Comparison of ENCODE assay signal across 1 cellular context in the genomic region with DNA sequence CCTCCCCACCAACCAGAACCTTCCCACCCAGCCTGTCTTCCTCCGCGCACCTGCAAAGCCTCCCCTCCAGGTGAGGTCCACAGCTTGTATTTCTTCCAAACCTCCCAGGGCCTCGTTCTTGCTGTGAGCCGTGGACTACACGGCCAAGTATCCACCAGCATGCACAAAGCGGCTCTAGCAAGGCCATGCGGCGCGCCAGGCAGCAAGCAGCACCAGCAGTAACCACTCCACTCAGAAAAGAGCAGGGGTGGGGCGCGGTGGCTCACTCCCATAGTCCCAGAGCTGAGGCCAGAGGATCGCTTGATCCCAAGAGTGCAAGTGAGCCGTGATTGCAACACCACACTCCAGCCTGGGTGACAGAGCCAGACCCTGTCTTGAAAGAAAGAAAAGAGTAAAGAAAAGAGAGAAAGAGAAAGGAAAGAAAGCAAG.
A peak's percentile ranks its signal among the peaks of the same experiment; 100 is the strongest.
TF ChIP-seq lines count a peak whose summit lies in the region.

No MANE protein-coding gene starts in this region.

TF ChIP-seq in IMR-90, 13 proteins besides CTCF, POLR2A, EP300 and RAD21:
- TF ChIP-seq, protein P1, sequence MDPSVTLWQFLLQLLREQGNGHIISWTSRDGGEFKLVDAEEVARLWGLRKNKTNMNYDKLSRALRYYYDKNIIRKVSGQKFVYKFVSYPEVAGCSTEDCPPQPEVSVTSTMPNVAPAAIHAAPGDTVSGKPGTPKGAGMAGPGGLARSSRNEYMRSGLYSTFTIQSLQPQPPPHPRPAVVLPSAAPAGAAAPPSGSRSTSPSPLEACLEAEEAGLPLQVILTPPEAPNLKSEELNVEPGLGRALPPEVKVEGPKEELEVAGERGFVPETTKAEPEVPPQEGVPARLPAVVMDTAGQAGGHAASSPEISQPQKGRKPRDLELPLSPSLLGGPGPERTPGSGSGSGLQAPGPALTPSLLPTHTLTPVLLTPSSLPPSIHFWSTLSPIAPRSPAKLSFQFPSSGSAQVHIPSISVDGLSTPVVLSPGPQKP (IDR thresholded peaks at IDR 0.05; ENCODE audit: borderline replicate concordance, low read depth, low read length): no peak
- peak; percentile 88 for TF ChIP-seq CEBPB (IDR thresholded peaks at IDR 0.05; ENCODE audit: low read depth, low read length)
